Comparison of ENCODE assay signal across 14 cellular contexts in genomic region chr12:50619610-50619958, GRCh38.
DNase-seq lines count a peak whose midpoint lies in the region; ATAC-seq, FAIRE-seq and TF ChIP-seq lines count a peak whose summit lies in the region.
"Had no signal": no experiment of that assay in that cellular context is flagged by ENCODE, and none has a peak within 500 bp of the region (broad histone marks: within the 10 kb centered on the region; RNA-seq: fewer than 3 reads in every experiment).

No MANE protein-coding gene starts in this region.

- H3K4me2 ChIP-seq in keratinocyte (ENCODE audit: control insufficient read depth, extremely low read depth, insufficient read depth, low read depth, low read length) = peak overlapping the region; percentile 89

- TF ChIP-seq CTCF in activated CD8-positive, alpha-beta T cell treated with anti-CD3 and anti-CD28 coated beads for 36 hours (IDR thresholded peaks at IDR 0.05) = no peak
- TF ChIP-seq CTCF in VCaP (conservative IDR thresholded peaks at IDR 0.05) (no peak), keratinocyte (optimal IDR thresholded peaks at IDR 0.05 in 1 of 3, IDR thresholded peaks at IDR 0.05 in 1 of 3, conservative IDR thresholded peaks at IDR 0.05 in 1 of 3; ENCODE audit: extremely low read depth in 1 of 3, insufficient read depth in 2 of 3, low read length in 3 of 3) (no peak)

- DNase-seq in activated CD8-positive, alpha-beta T cell treated with anti-CD3 and anti-CD28 coated beads for 36 hours = no peak
- DNase-seq in activated CD8-positive, alpha-beta T cell treated with anti-CD3 and anti-CD28 coated beads, Interleukin-2, amount 10 ng/mL, durations not matched to agents 7 days and 5 days = no peak
- no peak for DNase-seq in keratinocyte (ENCODE audit: low read depth, low spot score)
- DNase-seq in DMS 273 treated with DMSO at 0.1 percent for 48 hours (lab: John Stamatoyannopoulos, UW) = no peak
- DNase-seq in iPS-NIHi7 (ENCODE audit: extremely low spot score) = no peak
- DNase-seq: activated naive CD4-positive, alpha-beta T cell treated with anti-CD3 and anti-CD28 coated beads, Interleukin-2, amount 50 U/mL, for 16 hours; central memory CD4-positive, alpha-beta T cell; upper lobe of left lung; WERI-Rb-1 had no signal

- FAIRE-seq in keratinocyte (lab: Jason Lieb, UNC) = no peak
- FAIRE-seq: A204.1, G401.6 had no signal

- no peaks in the 10 kb centered on the region for H3K27me3 ChIP-seq in keratinocyte (ENCODE audit: control insufficient read depth, extremely low read depth, insufficient read depth, low read length)
- H3K27me3 ChIP-seq: upper lobe of left lung had no signal

- no peak overlapping the region for H2AFZ ChIP-seq in keratinocyte (ENCODE audit: control insufficient read depth, low read length)

- H3K9me3 Mint-ChIP-seq in activated CD8-positive, alpha-beta T cell treated with anti-CD3 and anti-CD28 coated beads for 36 hours = no peaks in the 10 kb centered on the region
- H3K9me3 Mint-ChIP-seq in activated CD8-positive, alpha-beta T cell treated with anti-CD3 and anti-CD28 coated beads, Interleukin-2, amount 10 ng/mL, durations not matched to agents 7 days and 5 days (ENCODE audit: insufficient read depth) = no peaks in the 10 kb centered on the region

- intact Hi-C loops in activated CD8-positive, alpha-beta T cell treated with anti-CD3 and anti-CD28 coated beads for 36 hours (cut with micrococcal nuclease) = no loop called here

- peaks cover 46% of the 10 kb centered on the region for H3K79me2 ChIP-seq in keratinocyte (ENCODE audit: control insufficient read depth, insufficient read depth, low read length)

- H3K36me3 Mint-ChIP-seq in activated CD8-positive, alpha-beta T cell treated with anti-CD3 and anti-CD28 coated beads for 36 hours (ENCODE audit: low read depth) = no peaks in the 10 kb centered on the region
- H3K36me3 Mint-ChIP-seq in activated CD8-positive, alpha-beta T cell treated with anti-CD3 and anti-CD28 coated beads, Interleukin-2, amount 10 ng/mL, durations not matched to agents 7 days and 5 days (ENCODE audit: low read depth) = peaks cover 2% of the 10 kb centered on the region

- peak overlapping the region in 2 of 3 experiments; percentile 1 to 54 for H3K4me3 ChIP-seq in keratinocyte (ENCODE audit: control insufficient read depth in 2 of 3, extremely low read depth in 1 of 3, insufficient read depth in 2 of 3, low read depth in 1 of 3, low read length in 3 of 3)
- H3K4me3 ChIP-seq: upper lobe of left lung had no signal

- no peaks in the 10 kb centered on the region for H3K9me3 ChIP-seq in keratinocyte (ENCODE audit: control insufficient read depth, low read depth, low read length)
- H3K9me3 ChIP-seq: upper lobe of left lung had no signal

- peaks cover 57% of the 10 kb centered on the region for H3K4me1 Mint-ChIP-seq in activated CD8-positive, alpha-beta T cell treated with anti-CD3 and anti-CD28 coated beads for 36 hours (ENCODE audit: low read depth)
- peaks cover 35% of the 10 kb centered on the region for H3K4me1 Mint-ChIP-seq in activated CD8-positive, alpha-beta T cell treated with anti-CD3 and anti-CD28 coated beads, Interleukin-2, amount 10 ng/mL, durations not matched to agents 7 days and 5 days (ENCODE audit: low read depth)

- no peaks in the 10 kb centered on the region for H3K27me3 Mint-ChIP-seq in activated CD8-positive, alpha-beta T cell treated with anti-CD3 and anti-CD28 coated beads for 36 hours
- no peaks in the 10 kb centered on the region for H3K27me3 Mint-ChIP-seq in activated CD8-positive, alpha-beta T cell treated with anti-CD3 and anti-CD28 coated beads, Interleukin-2, amount 10 ng/mL, durations not matched to agents 7 days and 5 days (ENCODE audit: low read depth)

- ATAC-seq in activated CD8-positive, alpha-beta T cell treated with anti-CD3 and anti-CD28 coated beads for 36 hours = no peak
- ATAC-seq in activated CD8-positive, alpha-beta T cell treated with anti-CD3 and anti-CD28 coated beads, Interleukin-2, amount 10 ng/mL, durations not matched to agents 7 days and 5 days = no peak
- no peak for ATAC-seq in GM18870 (IDR thresholded peaks at IDR 0.05; ENCODE audit: unreplicated experiment)

- dilution Hi-C loops in keratinocyte (cut with MboI; ENCODE audit: extremely low pct_ligation_motif_present, low sequenced_read_pairs) = no loop called here

- peaks cover 0 to under 1% of the 10 kb centered on the region in 2 experiments for H3K36me3 ChIP-seq in keratinocyte (ENCODE audit: control insufficient read depth in 2 of 2, extremely low read depth in 1 of 2, insufficient read depth in 2 of 2, low read length in 2 of 2)
- H3K36me3 ChIP-seq: upper lobe of left lung, WERI-Rb-1 had no signal

- CTCF ChIA-PET in activated CD8-positive, alpha-beta T cell treated with anti-CD3 and anti-CD28 coated beads for 36 hours (lab: Charles Lee) = interaction anchor here (0.5 to 1.8 kb wide), 3 partner anchors 20 to 115 kb away, joined by 3 to 8 read pairs (median 3); partner anchors contain the start of gene DIP2B
- CTCF ChIA-PET in activated CD8-positive, alpha-beta T cell treated with anti-CD3 and anti-CD28 coated beads, Interleukin-2, amount 10 ng/mL, durations not matched to agents 7 days and 5 days (lab: Charles Lee) = interaction anchor here (2.7 kb wide), 1 partner anchor 19 kb away, joined by 8 read pairs; no protein-coding TSS in a partner anchor

- no peaks in the 10 kb centered on the region for H4K20me1 ChIP-seq in keratinocyte (ENCODE audit: control insufficient read depth, extremely low read depth, insufficient read depth, low read length)

- H3K27ac ChIP-seq in VCaP = peak overlapping the region; percentile 52; the same call in 1 of the 2 replicates
- H3K27ac ChIP-seq in keratinocyte (ENCODE audit: control insufficient read depth, insufficient read depth, low read length) = peak overlapping the region; percentile 94
- peak overlapping the region; percentile 24 for H3K27ac ChIP-seq in temporal lobe (ENCODE audit: low read depth, low read length)
- H3K27ac ChIP-seq: upper lobe of left lung, WERI-Rb-1 had no signal

- no peak overlapping the region for H3K4me3 Mint-ChIP-seq in activated CD8-positive, alpha-beta T cell treated with anti-CD3 and anti-CD28 coated beads for 36 hours
- no peak overlapping the region for H3K4me3 Mint-ChIP-seq in activated CD8-positive, alpha-beta T cell treated with anti-CD3 and anti-CD28 coated beads, Interleukin-2, amount 10 ng/mL, durations not matched to agents 7 days and 5 days

- POLR2A ChIA-PET in activated CD8-positive, alpha-beta T cell treated with anti-CD3 and anti-CD28 coated beads for 36 hours (lab: Charles Lee) = interaction anchor here (0.7 to 2.3 kb wide), 4 partner anchors 13 to 106 kb away, joined by 3 to 6 read pairs (median 4); no protein-coding TSS in a partner anchor
- POLR2A ChIA-PET in activated CD8-positive, alpha-beta T cell treated with anti-CD3 and anti-CD28 coated beads, Interleukin-2, amount 10 ng/mL, durations not matched to agents 7 days and 5 days (lab: Charles Lee) = no interaction called here

- H3K9me1 ChIP-seq in keratinocyte (ENCODE audit: control insufficient read depth, extremely low read depth, insufficient read depth, low read length) = peaks cover under 1% of the 10 kb centered on the region

- peak overlapping the region; percentile 82 for H3K9ac ChIP-seq in keratinocyte (ENCODE audit: control insufficient read depth, extremely low read depth, insufficient read depth, low read length)

- H3K27ac Mint-ChIP-seq in activated CD8-positive, alpha-beta T cell treated with anti-CD3 and anti-CD28 coated beads for 36 hours = peak overlapping the region; percentile 31
- H3K27ac Mint-ChIP-seq in activated CD8-positive, alpha-beta T cell treated with anti-CD3 and anti-CD28 coated beads, Interleukin-2, amount 10 ng/mL, durations not matched to agents 7 days and 5 days = no peak overlapping the region

- peaks cover 80% of the 10 kb centered on the region for H3K4me1 ChIP-seq in keratinocyte (ENCODE audit: control insufficient read depth, extremely low read depth, insufficient read depth, low read length)

Comparison
In these comparisons a context has a peak if more than half of its experiments do, and no peak if none do; other contexts are left out.
1. H3K27ac ChIP-seq: peak in every context shown above with its lines; median percentile 94 in keratinocyte; 52 in VCaP; 24 in temporal lobe.